12 cellular contexts compared by ENCODE assay signal in the genomic region with DNA sequence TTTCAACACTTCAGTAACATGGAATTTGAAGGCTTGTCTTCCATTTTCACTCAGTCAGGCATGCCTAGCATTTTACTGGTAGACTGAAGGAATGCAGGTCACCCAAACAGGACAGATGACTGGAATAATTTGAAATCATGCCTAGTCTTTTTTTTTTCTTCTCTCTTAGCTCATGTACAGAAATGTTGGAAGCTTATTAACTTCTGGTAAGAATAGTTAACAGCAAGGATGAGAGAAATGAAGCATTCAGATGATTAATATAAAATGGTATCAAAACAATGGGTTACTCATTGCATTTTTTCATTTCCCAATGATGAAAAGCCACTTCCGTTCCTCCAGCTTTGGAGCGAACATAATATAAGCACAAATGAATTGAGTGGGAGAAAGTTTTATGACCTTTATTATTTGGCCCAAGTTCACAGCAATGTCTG.
DNase-seq lines count a peak whose midpoint lies in the region; ATAC-seq, FAIRE-seq and TF ChIP-seq lines count a peak whose summit lies in the region.
"Had no signal": no experiment of that assay in that cellular context is flagged by ENCODE, and none has a peak within 500 bp of the region (broad histone marks: within the 10 kb centered on the region; RNA-seq: fewer than 3 reads in every experiment).

No MANE protein-coding gene starts in this region.

- no peak for TF ChIP-seq POLR2A in gastrocnemius medialis (IDR thresholded peaks at IDR 0.05)

- peak overlapping the region; percentile 40 for H2AFZ ChIP-seq in ACC112 (ENCODE audit: low read length, unreplicated experiment)

- no peaks in the 10 kb centered on the region for H3K79me2 ChIP-seq in ACC112 (ENCODE audit: control insufficient read depth, insufficient read depth, low read length, unreplicated experiment)

- DNase-seq in HTR-8/SVneo (ENCODE audit: insufficient read length, low spot score) (peak; percentile 24), choroid plexus epithelial cell (ENCODE audit: low read depth) (peak; percentile 87), left lung (no peak), cortex of kidney (lab: John Stamatoyannopoulos, UW) (no peak), RKO (ENCODE audit: low spot score) (no peak), mesenteric fat pad (ENCODE audit: low spot score) (no peak), gastrocnemius medialis (no peak)
- DNase-seq: NCI-H1092; stimulated activated CD4-positive, alpha-beta T cell treated with anti-CD3 and anti-CD28 coated beads, Interleukin-4, amount 100 ng/mL, for 4 hours; substantia nigra had no signal

- ATAC-seq in left lung (peak; percentile 46), gastrocnemius medialis (no peak)

- TF ChIP-seq CTCF in choroid plexus epithelial cell (conservative IDR thresholded peaks at IDR 0.05; ENCODE audit: low read depth, low read length) (no peak), left lung (IDR thresholded peaks at IDR 0.05) (no peak), gastrocnemius medialis (IDR thresholded peaks at IDR 0.05 in 4 of 5, conservative IDR thresholded peaks at IDR 0.05 in 1 of 5) (no peak)

- in situ Hi-C loops in gastrocnemius medialis (cut with MboI; ENCODE audit: low sequenced_read_pairs in 4 of 4): no loop called here

- peaks cover 48% of the 10 kb centered on the region for H3K4me1 ChIP-seq in ACC112 (ENCODE audit: control insufficient read depth, insufficient read depth, low read length, unreplicated experiment)
- H3K4me1 ChIP-seq in left lung: peaks cover 0 to 6% of the 10 kb centered on the region in 2 donors
- peaks cover 9 to 13% of the 10 kb centered on the region in 2 donors for H3K4me1 ChIP-seq in gastrocnemius medialis
- H3K4me1 ChIP-seq: HAP-1 had no signal

- H3K27me3 ChIP-seq in ACC112 (ENCODE audit: insufficient read depth, low read length) (no peaks in the 10 kb centered on the region), left lung (no peaks in the 10 kb centered on the region), gastrocnemius medialis (no peaks in the 10 kb centered on the region)

- no peak for FAIRE-seq in HTR-8/SVneo (lab: Jason Lieb, UNC)

- H3K36me3 ChIP-seq in ACC112 (ENCODE audit: insufficient read depth, low read length) (no peaks in the 10 kb centered on the region), left lung (no peaks in the 10 kb centered on the region), gastrocnemius medialis (no peaks in the 10 kb centered on the region)
- H3K36me3 ChIP-seq: HAP-1 had no signal

- peak overlapping the region; percentile 96 for H3K27ac ChIP-seq in ACC112 (ENCODE audit: low read depth, low read length)
- H3K27ac ChIP-seq in left lung: no peak overlapping the region
- no peak overlapping the region for H3K27ac ChIP-seq in gastrocnemius medialis

- intact Hi-C loops in left lung (cut with DNase I): loop anchor here in 1 of 2 donors (10.0 kb wide), 1 partner anchor 181 kb away; no protein-coding TSS in a partner anchor
- intact Hi-C loops in gastrocnemius medialis (cut with DNase I; ENCODE audit: low total_unique reads): loop anchor here (10.0 kb wide), 2 partner anchors 131 to 181 kb away; no protein-coding TSS in a partner anchor

- H3K9me3 ChIP-seq in left lung (no peaks in the 10 kb centered on the region), gastrocnemius medialis (no peaks in the 10 kb centered on the region)
- H3K9me3 ChIP-seq: HAP-1 had no signal

- peak overlapping the region; percentile 25; the same call in 1 of the 2 replicates for H3K4me3 ChIP-seq in ACC112 (ENCODE audit: low read depth, low read length)
- no peak overlapping the region for H3K4me3 ChIP-seq in choroid plexus epithelial cell (ENCODE audit: low read depth, low read length)
- H3K4me3 ChIP-seq in left lung: no peak overlapping the region
- H3K4me3 ChIP-seq in gastrocnemius medialis: no peak overlapping the region
- H3K4me3 ChIP-seq: HAP-1 had no signal

Comparison
In these comparisons a context has a peak if more than half of its experiments do, and no peak if none do; other contexts are left out.
1. DNase-seq: peak in HTR-8/SVneo (single experiment) and choroid plexus epithelial cell (single experiment); none in left lung (0 of 2), cortex of kidney (single experiment), RKO (single experiment), mesenteric fat pad (single experiment) and gastrocnemius medialis (0 of 2).